Comparison of ENCODE assay signal across 8 cellular contexts in genomic region chr1:244862699-244863490, GRCh38.
DNase-seq lines count a peak whose midpoint lies in the region; ATAC-seq lines count a peak whose summit lies in the region.

No MANE protein-coding gene starts in this region.

- DNase-seq in AG08396 (ENCODE audit: low spot score) (peak; percentile 96), NCI-H345 treated with DMSO at 0.1 percent for 48 hours (lab: John Stamatoyannopoulos, UW; ENCODE audit: unreplicated experiment) (peak; percentile 81), cerebellar nuclear complex (lab: John Stamatoyannopoulos, UW) (peak; percentile 25 to 46), kidney glomerular epithelial cell (lab: John Stamatoyannopoulos, UW) (peak; percentile 74)
- DNase-seq in activated CD4-positive, alpha-beta T cell treated with anti-CD3 and anti-CD28 coated beads for 1 hour, result peak; percentile 95
- peak; percentile 97 for DNase-seq in stimulated activated CD4-positive, alpha-beta T cell treated with anti-CD3 and anti-CD28 coated beads, Interleukin-15, amount 100 ng/mL, for 24 hours

- ATAC-seq in GM19023 (IDR thresholded peaks at IDR 0.05; ENCODE audit: unreplicated experiment) (peak; percentile 55), HG03196 (IDR thresholded peaks at IDR 0.05; ENCODE audit: unreplicated experiment) (peak; percentile 64)

Comparison
In these comparisons a context has a peak if more than half of its experiments do, and no peak if none do; other contexts are left out.
1. Peak in every context shown above with its lines: DNase-seq and ATAC-seq.
2. DNase-seq: peak in every context shown above with its lines; median percentile 97 in stimulated activated CD4-positive, alpha-beta T cell treated with anti-CD3 and anti-CD28 coated beads, Interleukin-15, amount 100 ng/mL, for 24 hours; 96 in AG08396; 95 in activated CD4-positive, alpha-beta T cell treated with anti-CD3 and anti-CD28 coated beads for 1 hour; 81 in NCI-H345 treated with DMSO at 0.1 percent for 48 hours; 74 in kidney glomerular epithelial cell; 36 in cerebellar nuclear complex.